In genomic region chr7:134448359-134449229, GRCh38 we compare ENCODE assay signal across 16 cellular contexts. TPM values are rescaled to one million over a fixed set of nuclear protein-coding genes. Genes with fewer than 3 reads are reported as not detected.
DNase-seq lines count a peak whose midpoint lies in the region; ATAC-seq and TF ChIP-seq lines count a peak whose summit lies in the region.
"Had no signal": no experiment of that assay in that cellular context is flagged by ENCODE, and none has a peak within 500 bp of the region (broad histone marks: within the 10 kb centered on the region; RNA-seq: fewer than 3 reads in every experiment).

No MANE protein-coding gene starts in this region.

- DNase-seq in AG08396 (ENCODE audit: low spot score) (peak; percentile 87), HPDE6-E6E7 (ENCODE audit: extremely low spot score) (peak; percentile 55), glomerular visceral epithelial cell (ENCODE audit: extremely low spot score) (peak; percentile 64), iPS-NIHi7 (ENCODE audit: extremely low spot score) (no peak), T-helper 9 cell (no peak), mucosa of descending colon (no peak), mesenteric fat pad (ENCODE audit: low spot score) (no peak)
- no peak for DNase-seq in activated T-helper 2 cell treated with anti-CD3 and anti-CD28 coated beads, Interferon-gamma antibody, Interleukin-2, Interleukin-4, amounts not matched to agents 10 μg/mL and 5 μg/mL and 100 μg/mL, durations not matched to agents 14 hours and 24 hours and 36 hours (ENCODE audit: low spot score)
- DNase-seq: activated CD8-positive, alpha-beta T cell treated with anti-CD3 and anti-CD28 coated beads, Interleukin-2, amount 10 ng/mL, durations not matched to agents 7 days and 5 days; body of pancreas; Caco-2; NCI-H2081; occipital lobe; SHP77 treated with DMSO at 0.1 percent for 48 hours; stimulated activated CD4-positive, alpha-beta T cell treated with anti-CD3 and anti-CD28 coated beads, Interleukin-4, amount 100 ng/mL, for 4 hours; testis had no signal

- no peak overlapping the region for H3K4me3 ChIP-seq in mucosa of descending colon
- H3K4me3 ChIP-seq: body of pancreas, testis had no signal

- no peaks in the 10 kb centered on the region for H3K9me3 Mint-ChIP-seq in activated T-helper 2 cell treated with anti-CD3 and anti-CD28 coated beads, Interferon-gamma antibody, Interleukin-2, Interleukin-4, amounts not matched to agents 10 μg/mL and 5 μg/mL and 100 μg/mL, durations not matched to agents 14 hours and 24 hours and 36 hours

- peaks cover 55% of the 10 kb centered on the region for H3K36me3 Mint-ChIP-seq in activated T-helper 2 cell treated with anti-CD3 and anti-CD28 coated beads, Interferon-gamma antibody, Interleukin-2, Interleukin-4, amounts not matched to agents 10 μg/mL and 5 μg/mL and 100 μg/mL, durations not matched to agents 14 hours and 24 hours and 36 hours (ENCODE audit: low read depth)

- H3K27me3 Mint-ChIP-seq in activated T-helper 2 cell treated with anti-CD3 and anti-CD28 coated beads, Interferon-gamma antibody, Interleukin-2, Interleukin-4, amounts not matched to agents 10 μg/mL and 5 μg/mL and 100 μg/mL, durations not matched to agents 14 hours and 24 hours and 36 hours (ENCODE audit: low read depth), result no peaks in the 10 kb centered on the region

- no peak for TF ChIP-seq CTCF in mucosa of descending colon (IDR thresholded peaks at IDR 0.05)

- H3K4me1 Mint-ChIP-seq in activated T-helper 2 cell treated with anti-CD3 and anti-CD28 coated beads, Interferon-gamma antibody, Interleukin-2, Interleukin-4, amounts not matched to agents 10 μg/mL and 5 μg/mL and 100 μg/mL, durations not matched to agents 14 hours and 24 hours and 36 hours (ENCODE audit: low read depth), result peaks cover 2% of the 10 kb centered on the region

- H3K36me3 ChIP-seq in mucosa of descending colon (ENCODE audit: low read depth), result no peaks in the 10 kb centered on the region

- H3K9me3 ChIP-seq in mucosa of descending colon, result no peaks in the 10 kb centered on the region
- H3K9me3 ChIP-seq: body of pancreas, Caco-2, testis had no signal

- ATAC-seq in mucosa of descending colon, result no peak
- ATAC-seq: activated CD8-positive, alpha-beta T cell treated with anti-CD3 and anti-CD28 coated beads, Interleukin-2, amount 10 ng/mL, durations not matched to agents 7 days and 5 days; body of pancreas had no signal

- intact Hi-C loops in activated T-helper 2 cell treated with anti-CD3 and anti-CD28 coated beads, Interferon-gamma antibody, Interleukin-2, Interleukin-4, amounts not matched to agents 10 μg/mL and 5 μg/mL and 100 μg/mL, durations not matched to agents 14 hours and 24 hours and 36 hours (cut with micrococcal nuclease), result no loop called here
- intact Hi-C loops in mucosa of descending colon (cut with DNase I, micrococcal nuclease), result no loop called here

- H3K4me1 ChIP-seq in mucosa of descending colon (ENCODE audit: low read depth), result peaks cover 16% of the 10 kb centered on the region
- H3K4me1 ChIP-seq: body of pancreas, Caco-2 had no signal

- H3K27ac Mint-ChIP-seq in activated T-helper 2 cell treated with anti-CD3 and anti-CD28 coated beads, Interferon-gamma antibody, Interleukin-2, Interleukin-4, amounts not matched to agents 10 μg/mL and 5 μg/mL and 100 μg/mL, durations not matched to agents 14 hours and 24 hours and 36 hours, result peak overlapping the region; percentile 40
- H3K27ac Mint-ChIP-seq: activated CD8-positive, alpha-beta T cell treated with anti-CD3 and anti-CD28 coated beads, Interleukin-2, amount 10 ng/mL, durations not matched to agents 7 days and 5 days had no signal

- H3K4me3 Mint-ChIP-seq in activated T-helper 2 cell treated with anti-CD3 and anti-CD28 coated beads, Interferon-gamma antibody, Interleukin-2, Interleukin-4, amounts not matched to agents 10 μg/mL and 5 μg/mL and 100 μg/mL, durations not matched to agents 14 hours and 24 hours and 36 hours (ENCODE audit: low read depth), result no peak overlapping the region
- H3K4me3 Mint-ChIP-seq: activated CD8-positive, alpha-beta T cell treated with anti-CD3 and anti-CD28 coated beads, Interleukin-2, amount 10 ng/mL, durations not matched to agents 7 days and 5 days had no signal

RNA-seq across cellular contexts. Expression of gene AKR1B1, which starts 10.3 kb away (rescaled TPM):
- total RNA-seq in activated T-helper 2 cell treated with anti-CD3 and anti-CD28 coated beads, Interferon-gamma antibody, Interleukin-2, Interleukin-4, amounts not matched to agents 10 μg/mL and 5 μg/mL and 100 μg/mL, durations not matched to agents 14 hours and 24 hours and 36 hours, result 102 and 107 TPM in 2 replicates
- total RNA-seq in mucosa of descending colon (10 to 100 TPM; 12.9 to 51.1 (median 29.2) TPM), mesenteric fat pad (124 TPM)

Comparison
In these comparisons a context has a peak if more than half of its experiments do, and no peak if none do; other contexts are left out.
1. DNase-seq: peak in AG08396 (single experiment), HPDE6-E6E7 (single experiment) and glomerular visceral epithelial cell (single experiment); none in activated T-helper 2 cell treated with anti-CD3 and anti-CD28 coated beads, Interferon-gamma antibody, Interleukin-2, Interleukin-4, amounts not matched to agents 10 μg/mL and 5 μg/mL and 100 μg/mL, durations not matched to agents 14 hours and 24 hours and 36 hours (single experiment), iPS-NIHi7 (single experiment), T-helper 9 cell (single experiment), mucosa of descending colon (0 of 3) and mesenteric fat pad (single experiment).